ENCODE assay signal across 1 cellular context in genomic region chr1:160474392-160475242, GRCh38.
A peak's percentile ranks its signal among the peaks of the same experiment; 100 is the strongest.
TF ChIP-seq lines count a peak whose summit lies in the region.

No MANE protein-coding gene starts in this region.

TF ChIP-seq in GM12878, 131 proteins besides CTCF, POLR2A, EP300 and RAD21 (continued from another document):
- TF ChIP-seq PRDM15 (CRISPR knock-in tag; IDR thresholded peaks at IDR 0.05), result no peak
- no peak for TF ChIP-seq ZNF622 (IDR thresholded peaks at IDR 0.05)
- TF ChIP-seq NR2F1 (conservative IDR thresholded peaks at IDR 0.05), result no peak
- no peak for TF ChIP-seq NFYA (IDR thresholded peaks at IDR 0.05; ENCODE audit: borderline replicate concordance, low read depth, low read length)
- TF ChIP-seq RAD51 (IDR thresholded peaks at IDR 0.05), result no peak
- 0 out of 4 replicates have a peak, but pooled peaks of 1 of the 2 experiments have one; percentile 39 for TF ChIP-seq SRF (IDR thresholded peaks at IDR 0.05; ENCODE audit: low read depth in 2 of 2, low read length in 2 of 2)
- no peak for TF ChIP-seq BMI1 (IDR thresholded peaks at IDR 0.05; ENCODE audit: borderline replicate concordance)
- peak in 1 of 2 experiments; percentile 34; a peak in 1 of 4 replicates for TF ChIP-seq CEBPB (IDR thresholded peaks at IDR 0.05; ENCODE audit: borderline replicate concordance in 1 of 2, low read depth in 2 of 2, low read length in 2 of 2)
- no peak for TF ChIP-seq SKIL (IDR thresholded peaks at IDR 0.05; ENCODE audit: low read depth, poor library complexity, severe bottlenecking)
- TF ChIP-seq NRF1 (conservative IDR thresholded peaks at IDR 0.05; ENCODE audit: low read depth, low read length), result no peak
- no peak for TF ChIP-seq POU2F2 (IDR thresholded peaks at IDR 0.05; ENCODE audit: borderline replicate concordance, low read depth, low read length)
- TF ChIP-seq ZBTB4 (CRISPR knock-in tag; IDR thresholded peaks at IDR 0.05), result no peak
- TF ChIP-seq, protein P1, sequence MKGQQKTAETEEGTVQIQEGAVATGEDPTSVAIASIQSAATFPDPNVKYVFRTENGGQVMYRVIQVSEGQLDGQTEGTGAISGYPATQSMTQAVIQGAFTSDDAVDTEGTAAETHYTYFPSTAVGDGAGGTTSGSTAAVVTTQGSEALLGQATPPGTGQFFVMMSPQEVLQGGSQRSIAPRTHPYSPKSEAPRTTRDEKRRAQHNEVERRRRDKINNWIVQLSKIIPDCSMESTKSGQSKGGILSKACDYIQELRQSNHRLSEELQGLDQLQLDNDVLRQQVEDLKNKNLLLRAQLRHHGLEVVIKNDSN (IDR thresholded peaks at IDR 0.05; ENCODE audit: borderline replicate concordance, extremely low read length, insufficient read depth, low read depth, low read length), result no peak
- TF ChIP-seq RUNX3 (IDR thresholded peaks at IDR 0.05; ENCODE audit: low read length), result peak; percentile 87
- no peak for TF ChIP-seq ZBTB33 (IDR thresholded peaks at IDR 0.05)
- TF ChIP-seq ZNF687 (IDR thresholded peaks at IDR 0.05), result no peak
- TF ChIP-seq BCL11A (IDR thresholded peaks at IDR 0.05; ENCODE audit: low read depth, low read length), result no peak
- no peak for TF ChIP-seq RCOR1 (conservative IDR thresholded peaks at IDR 0.05; ENCODE audit: low read depth, low read length)
- TF ChIP-seq MXI1 (IDR thresholded peaks at IDR 0.05; ENCODE audit: low read depth, low read length), result no peak
- TF ChIP-seq TCF7 (IDR thresholded peaks at IDR 0.05; ENCODE audit: borderline replicate concordance), result no peak
- no peak for TF ChIP-seq ZNF207 (IDR thresholded peaks at IDR 0.05; ENCODE audit: borderline replicate concordance)
- TF ChIP-seq BHLHE40 (IDR thresholded peaks at IDR 0.05; ENCODE audit: borderline replicate concordance in 1 of 2, low read depth in 2 of 2, low read length in 1 of 2), result no peak
- TF ChIP-seq, protein P2, sequence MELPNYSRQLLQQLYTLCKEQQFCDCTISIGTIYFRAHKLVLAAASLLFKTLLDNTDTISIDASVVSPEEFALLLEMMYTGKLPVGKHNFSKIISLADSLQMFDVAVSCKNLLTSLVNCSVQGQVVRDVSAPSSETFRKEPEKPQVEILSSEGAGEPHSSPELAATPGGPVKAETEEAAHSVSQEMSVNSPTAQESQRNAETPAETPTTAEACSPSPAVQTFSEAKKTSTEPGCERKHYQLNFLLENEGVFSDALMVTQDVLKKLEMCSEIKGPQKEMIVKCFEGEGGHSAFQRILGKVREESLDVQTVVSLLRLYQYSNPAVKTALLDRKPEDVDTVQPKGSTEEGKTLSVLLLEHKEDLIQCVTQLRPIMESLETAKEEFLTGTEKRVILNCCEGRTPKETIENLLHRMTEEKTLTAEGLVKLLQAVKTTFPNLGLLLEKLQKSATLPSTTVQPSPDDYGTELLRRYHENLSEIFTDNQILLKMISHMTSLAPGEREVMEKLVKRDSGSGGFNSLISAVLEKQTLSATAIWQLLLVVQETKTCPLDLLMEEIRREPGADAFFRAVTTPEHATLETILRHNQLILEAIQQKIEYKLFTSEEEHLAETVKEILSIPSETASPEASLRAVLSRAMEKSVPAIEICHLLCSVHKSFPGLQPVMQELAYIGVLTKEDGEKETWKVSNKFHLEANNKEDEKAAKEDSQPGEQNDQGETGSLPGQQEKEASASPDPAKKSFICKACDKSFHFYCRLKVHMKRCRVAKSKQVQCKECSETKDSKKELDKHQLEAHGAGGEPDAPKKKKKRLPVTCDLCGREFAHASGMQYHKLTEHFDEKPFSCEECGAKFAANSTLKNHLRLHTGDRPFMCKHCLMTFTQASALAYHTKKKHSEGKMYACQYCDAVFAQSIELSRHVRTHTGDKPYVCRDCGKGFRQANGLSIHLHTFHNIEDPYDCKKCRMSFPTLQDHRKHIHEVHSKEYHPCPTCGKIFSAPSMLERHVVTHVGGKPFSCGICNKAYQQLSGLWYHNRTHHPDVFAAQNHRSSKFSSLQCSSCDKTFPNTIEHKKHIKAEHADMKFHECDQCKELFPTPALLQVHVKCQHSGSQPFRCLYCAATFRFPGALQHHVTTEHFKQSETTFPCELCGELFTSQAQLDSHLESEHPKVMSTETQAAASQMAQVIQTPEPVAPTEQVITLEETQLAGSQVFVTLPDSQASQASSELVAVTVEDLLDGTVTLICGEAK (IDR thresholded peaks at IDR 0.05; ENCODE audit: borderline replicate concordance), result no peak
- TF ChIP-seq SIN3A (IDR thresholded peaks at IDR 0.05; ENCODE audit: low read depth, low read length), result no peak
- no peak for TF ChIP-seq FOXK2 (IDR thresholded peaks at IDR 0.05)
- TF ChIP-seq MLLT1 (IDR thresholded peaks at IDR 0.05), result no peak
- no peak for TF ChIP-seq ZZZ3 (IDR thresholded peaks at IDR 0.05; ENCODE audit: control insufficient read depth, insufficient read length, low read depth)
- TF ChIP-seq HCFC1 (IDR thresholded peaks at IDR 0.05; ENCODE audit: low read length), result no peak
- TF ChIP-seq SMAD5 (IDR thresholded peaks at IDR 0.05; ENCODE audit: low read depth), result no peak
- TF ChIP-seq HDGF (IDR thresholded peaks at IDR 0.05), result no peak
- TF ChIP-seq POLR2AphosphoS2 (IDR thresholded peaks at IDR 0.05; ENCODE audit: low read depth, low read length), result no peak
- TF ChIP-seq SPI1 (IDR thresholded peaks at IDR 0.05; ENCODE audit: borderline replicate concordance, insufficient read depth, low read depth, low read length), result peak; percentile 74
- TF ChIP-seq BRCA1 (IDR thresholded peaks at IDR 0.05; ENCODE audit: low read depth, low read length), result no peak
- TF ChIP-seq CHD2 (IDR thresholded peaks at IDR 0.05; ENCODE audit: borderline replicate concordance, low read depth, low read length), result no peak
- peak in 1 of 2 experiments; percentile 96; a peak in 2 of 4 replicates for TF ChIP-seq ETV6 (conservative IDR thresholded peaks at IDR 0.05 in 1 of 2, IDR thresholded peaks at IDR 0.05 in 1 of 2; ENCODE audit: borderline replicate concordance in 1 of 2, low read depth in 1 of 2)
- peak; percentile 70; the same call in 1 of the 2 replicates for TF ChIP-seq FOXM1 (IDR thresholded peaks at IDR 0.05; ENCODE audit: low read depth, low read length)
- TF ChIP-seq ASH2L (IDR thresholded peaks at IDR 0.05; ENCODE audit: borderline replicate concordance, low read depth), result no peak
